In the genomic region with DNA sequence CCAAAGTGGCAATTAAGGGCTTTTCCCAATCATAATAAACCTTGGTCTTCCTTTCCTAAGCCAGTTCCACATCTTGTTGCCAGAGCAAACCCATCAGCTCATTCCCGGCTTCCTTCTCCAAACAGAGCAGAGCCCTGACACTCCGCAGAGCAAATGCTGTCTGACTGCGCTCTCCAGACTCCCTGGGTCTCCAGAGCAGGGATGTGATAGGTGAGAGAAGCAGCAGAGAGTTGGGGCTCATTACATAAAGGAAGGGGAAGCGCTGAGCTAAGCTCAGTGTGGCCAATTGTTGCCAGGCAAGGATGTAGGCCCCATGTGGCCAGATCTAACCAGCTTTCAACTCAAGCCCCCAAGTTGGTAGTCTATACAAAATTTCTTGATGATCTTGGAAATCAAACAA, we compare ENCODE assay signal across 24 cellular contexts. TPM values are rescaled to one million over a fixed set of nuclear protein-coding genes. Genes with fewer than 3 reads are reported as not detected.
"Had no signal": no experiment of that assay in that cellular context is flagged by ENCODE, and none has a peak within 500 bp of the region (broad histone marks: within the 10 kb centered on the region; RNA-seq: fewer than 3 reads in every experiment).

No MANE protein-coding gene starts in this region.

- H3K9me3 ChIP-seq: SK-N-SH had no signal

- DNase-seq: IMR-90, Kasumi-1, KG1, MM.1S, NCI-H1092 treated with DMSO at 0.1 percent for 48 hours, NCI-H1436 treated with DMSO at 0.1 percent for 48 hours, NCI-H1694, NCI-H187 treated with DMSO at 0.1 percent for 48 hours, NCI-H2029 treated with DMSO at 0.1 percent for 48 hours, NCI-H2171, NCI-H226, NCI-H510A, NCI-H524 treated with DMSO at 0.1 percent for 48 hours, NCI-H69, NCI-H774, PC-3, SHP77, SK-N-SH, T-helper 1 cell had no signal

- H3K27ac ChIP-seq: RWPE1 had no signal

- ATAC-seq: Panc1, PC-3 had no signal

- H3K9ac ChIP-seq: SK-N-SH had no signal

RNA-seq across cellular contexts. Expression of a gene that starts 36.2 kb away (rescaled TPM):
- total RNA-seq: IMR-90 had no signal

RNA-seq across cellular contexts. Expression of a gene that starts 43.0 kb away (rescaled TPM):
- total RNA-seq: HT-29, IMR-90, M059J, OCI-LY7, PC-3 had no signal
